ENCODE assay signal across 27 cellular contexts in the genomic region with DNA sequence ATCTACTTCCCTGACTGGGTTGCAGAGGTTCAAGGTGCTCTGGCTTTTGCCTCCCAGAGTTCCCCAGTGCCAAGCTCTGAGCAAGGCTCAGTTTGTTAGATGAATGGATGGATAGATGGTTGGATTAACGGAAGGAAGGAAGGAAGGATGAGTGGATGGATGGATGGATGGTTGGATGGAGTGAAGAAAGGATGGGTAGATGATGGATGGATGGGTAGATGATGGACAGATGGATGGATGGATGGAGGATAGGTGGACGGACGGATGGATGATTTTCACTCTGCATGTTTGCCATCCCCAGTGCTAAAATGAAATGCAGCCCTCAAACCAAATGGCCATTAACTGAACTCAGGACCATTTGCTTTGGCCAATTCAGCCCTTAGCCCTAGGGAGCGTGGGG.
"Had no signal": no experiment of that assay in that cellular context is flagged by ENCODE, and none has a peak within 500 bp of the region (broad histone marks: within the 10 kb centered on the region; RNA-seq: fewer than 3 reads in every experiment).

No MANE protein-coding gene starts in this region.

- H3K36me3 ChIP-seq: neural progenitor cell, ovary, right lobe of liver, sigmoid colon, stomach, thoracic aorta, thyroid gland, tibial nerve, upper lobe of right lung, vagina had no signal

- H2AFZ ChIP-seq: neural progenitor cell, parathyroid adenoma had no signal

- H3K4me2 ChIP-seq: neural progenitor cell had no signal

- H3K9me3 Mint-ChIP-seq: natural killer cell; nephron; neural progenitor cell; stimulated activated effector memory CD8-positive, alpha-beta T cell treated with anti-CD3 and anti-CD28 coated beads, Interleukin-12 subunit alpha, Interleukin-12 subunit beta, amount 100 ng/mL, for 72 hours; stimulated activated naive CD8-positive, alpha-beta T cell treated with anti-CD3 and anti-CD28 coated beads, Interleukin-15, Interleukin-2, amounts not matched to agents 100 ng/mL and 50 ng/mL, for 24 hours; type B pancreatic cell had no signal

- ATAC-seq: natural killer cell; psoas muscle; right cardiac atrium; right lobe of liver; stimulated activated effector memory CD8-positive, alpha-beta T cell treated with anti-CD3 and anti-CD28 coated beads, Interleukin-12 subunit alpha, Interleukin-12 subunit beta, amount 100 ng/mL, for 72 hours; stimulated activated naive B cell treated with anti-CD40 and anti-IgM and Interleukin-4, amounts not matched to agents 10 μg/mL and 1 μg/mL and 100 μg/mL, for 72 hours had no signal

- H3K4me1 ChIP-seq: parathyroid adenoma, psoas muscle, right lobe of liver, sigmoid colon, tibial nerve, upper lobe of right lung, vagina had no signal

- FAIRE-seq: small intestine had no signal

- H3K27ac Mint-ChIP-seq: natural killer cell; nephron; neural progenitor cell; progenitor cell of endocrine pancreas; stimulated activated effector memory CD8-positive, alpha-beta T cell treated with anti-CD3 and anti-CD28 coated beads, Interleukin-12 subunit alpha, Interleukin-12 subunit beta, amount 100 ng/mL, for 72 hours; stimulated activated naive B cell treated with anti-CD40 and anti-IgM and Interleukin-4, amounts not matched to agents 10 μg/mL and 1 μg/mL and 100 μg/mL, for 72 hours; stimulated activated naive CD8-positive, alpha-beta T cell treated with anti-CD3 and anti-CD28 coated beads, Interleukin-15, Interleukin-2, amounts not matched to agents 100 ng/mL and 50 ng/mL, for 24 hours; type B pancreatic cell had no signal

- H3K9ac ChIP-seq: neural progenitor cell, parathyroid adenoma had no signal

- H3K27me3 Mint-ChIP-seq: stimulated activated naive B cell treated with anti-CD40 and anti-IgM and Interleukin-4, amounts not matched to agents 10 μg/mL and 1 μg/mL and 100 μg/mL, for 72 hours; stimulated activated naive CD8-positive, alpha-beta T cell treated with anti-CD3 and anti-CD28 coated beads, Interleukin-15, Interleukin-2, amounts not matched to agents 100 ng/mL and 50 ng/mL, for 24 hours; type B pancreatic cell had no signal

- H3K4me3 Mint-ChIP-seq: natural killer cell; nephron; neural progenitor cell; stimulated activated effector memory CD8-positive, alpha-beta T cell treated with anti-CD3 and anti-CD28 coated beads, Interleukin-12 subunit alpha, Interleukin-12 subunit beta, amount 100 ng/mL, for 72 hours; stimulated activated naive B cell treated with anti-CD40 and anti-IgM and Interleukin-4, amounts not matched to agents 10 μg/mL and 1 μg/mL and 100 μg/mL, for 72 hours; stimulated activated naive CD8-positive, alpha-beta T cell treated with anti-CD3 and anti-CD28 coated beads, Interleukin-15, Interleukin-2, amounts not matched to agents 100 ng/mL and 50 ng/mL, for 24 hours; type B pancreatic cell had no signal

- H3K36me3 Mint-ChIP-seq: natural killer cell; neural progenitor cell; stimulated activated effector memory CD8-positive, alpha-beta T cell treated with anti-CD3 and anti-CD28 coated beads, Interleukin-12 subunit alpha, Interleukin-12 subunit beta, amount 100 ng/mL, for 72 hours; stimulated activated naive B cell treated with anti-CD40 and anti-IgM and Interleukin-4, amounts not matched to agents 10 μg/mL and 1 μg/mL and 100 μg/mL, for 72 hours; type B pancreatic cell had no signal

- H3K9me3 ChIP-seq: ovary, psoas muscle, right lobe of liver, sigmoid colon, stomach, thoracic aorta, thyroid gland, tibial nerve, upper lobe of right lung, vagina had no signal

- H3K27me3 ChIP-seq: neural progenitor cell, ovary, right lobe of liver, sigmoid colon, stomach, thyroid gland, tibial nerve, upper lobe of right lung, vagina had no signal

- H3K4me3 ChIP-seq: neural progenitor cell, ovary, psoas muscle, right lobe of liver, sigmoid colon, stomach, thoracic aorta, thyroid gland, tibial nerve, upper lobe of right lung, vagina had no signal

- H3K27ac ChIP-seq: neural progenitor cell, ovary, parathyroid adenoma, psoas muscle, right lobe of liver, sigmoid colon, thoracic aorta, thyroid gland, tibial nerve, upper lobe of right lung, vagina had no signal

- H3K79me2 ChIP-seq: parathyroid adenoma had no signal

- DNase-seq: natural killer cell; occipital lobe; ovary; psoas muscle; right cardiac atrium; right lobe of liver; small intestine; stimulated activated CD4-positive, alpha-beta T cell treated with anti-CD3 and anti-CD28 coated beads, Interleukin-15, amount 100 ng/mL, for 24 hours; stimulated activated CD4-positive, alpha-beta T cell treated with anti-CD3 and anti-CD28 coated beads, Interleukin-2, amount 100 ng/mL, for 24 hours; stimulated activated CD4-positive, alpha-beta T cell treated with anti-CD3 and anti-CD28 coated beads, Interleukin-2, amount 100 ng/mL, for 48 hours; stimulated activated CD4-positive, alpha-beta T cell treated with anti-CD3 and anti-CD28 coated beads, Interleukin-4, amount 100 ng/mL, for 24 hours; stimulated activated naive B cell treated with anti-CD40 and anti-IgM and Interleukin-4, amounts not matched to agents 10 μg/mL and 1 μg/mL and 100 μg/mL, for 72 hours; stimulated activated naive CD4-positive, alpha-beta T cell treated with Interleukin-2 at 50 U/mL for 16 hours; thyroid gland had no signal
